In the genomic region with DNA sequence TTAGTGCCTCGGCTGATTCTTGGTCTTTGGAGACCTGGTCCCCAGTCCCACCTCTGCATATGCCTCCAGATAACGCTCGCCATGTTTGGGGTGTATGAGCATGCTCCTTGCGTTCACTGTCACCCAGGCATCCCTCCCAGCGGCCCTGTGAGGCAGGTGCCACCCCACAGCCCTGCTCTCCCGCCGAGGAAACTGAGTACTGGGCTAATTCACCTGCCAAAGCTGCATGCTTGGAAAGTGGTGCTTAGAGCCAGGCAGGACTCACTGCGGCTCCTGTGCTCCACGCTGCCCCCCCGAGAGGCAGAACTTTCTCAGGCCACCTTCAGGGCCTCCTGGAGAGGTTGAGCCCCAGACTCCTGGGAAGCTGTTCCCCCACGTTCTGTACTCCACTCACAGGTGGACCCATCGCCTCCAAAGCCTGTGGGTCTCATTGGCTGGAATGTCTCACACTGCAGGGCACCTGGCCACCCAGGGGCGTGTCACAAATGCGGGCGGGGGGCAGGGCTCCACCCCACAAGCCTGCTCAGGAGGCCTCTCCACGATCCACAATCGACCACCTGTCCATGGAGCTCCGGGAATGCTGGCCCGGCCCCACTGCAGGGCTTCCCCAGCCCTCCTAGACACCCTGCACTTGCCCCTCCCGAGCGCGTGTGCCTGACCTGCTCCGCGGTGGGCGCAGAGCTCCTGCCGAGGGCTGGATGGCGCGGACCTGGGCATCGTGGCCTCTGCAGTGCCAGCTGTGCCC, we compare ENCODE assay signal across 13 cellular contexts.
"Had no signal": no experiment of that assay in that cellular context is flagged by ENCODE, and none has a peak within 500 bp of the region (broad histone marks: within the 10 kb centered on the region; RNA-seq: fewer than 3 reads in every experiment).

No MANE protein-coding gene starts in this region.

- H3K27me3 ChIP-seq: breast epithelium, hepatocyte, ovary, tibial nerve had no signal

- H3K36me3 Mint-ChIP-seq: activated naive CD8-positive, alpha-beta T cell treated with anti-CD3 and anti-CD28 coated beads, Interleukin-2, amount 10 ng/mL, durations not matched to agents 7 days and 5 days; stimulated activated effector memory CD8-positive, alpha-beta T cell treated with anti-CD3 and anti-CD28 coated beads, Interleukin-12 subunit alpha, Interleukin-12 subunit beta, amount 100 ng/mL, for 72 hours had no signal

- H3K4me1 ChIP-seq: breast epithelium had no signal

- H3K27ac ChIP-seq: hepatocyte, ovary, tibial nerve had no signal

- DNase-seq: activated CD4-positive, CD25-positive, alpha-beta regulatory T cell; activated naive CD4-positive, alpha-beta T cell; activated naive CD8-positive, alpha-beta T cell treated with anti-CD3 and anti-CD28 coated beads, Interleukin-2, amount 10 ng/mL, durations not matched to agents 7 days and 5 days; anterior cingulate cortex; ovary had no signal

- H3K27me3 Mint-ChIP-seq: activated naive CD8-positive, alpha-beta T cell treated with anti-CD3 and anti-CD28 coated beads, Interleukin-2, amount 10 ng/mL, durations not matched to agents 7 days and 5 days had no signal

- H3K9me3 ChIP-seq: breast epithelium, ovary, tibial nerve had no signal

- H3K27ac Mint-ChIP-seq: activated naive CD8-positive, alpha-beta T cell treated with anti-CD3 and anti-CD28 coated beads, Interleukin-2, amount 10 ng/mL, durations not matched to agents 7 days and 5 days; activated T-helper 1 cell treated with anti-CD3 and anti-CD28 coated beads, Interleukin-12 subunit alpha, Interleukin-12 subunit beta, Interleukin-2, Interleukin-4 antibody, amounts not matched to agents 30 ng/mL and 10 ng/mL and 1 ng/mL, durations not matched to agents 14 hours and 24 hours and 36 hours; stimulated activated effector memory CD8-positive, alpha-beta T cell treated with anti-CD3 and anti-CD28 coated beads, Interleukin-12 subunit alpha, Interleukin-12 subunit beta, amount 100 ng/mL, for 72 hours; T-helper 2 cell treated with Interferon-gamma antibody and Interleukin-4, amounts not matched to agents 5 μg/mL and 100 μg/mL, for 36 hours had no signal

- ATAC-seq: esophagus mucosa; stimulated activated effector memory CD8-positive, alpha-beta T cell treated with anti-CD3 and anti-CD28 coated beads, Interleukin-12 subunit alpha, Interleukin-12 subunit beta, amount 100 ng/mL, for 72 hours had no signal

- H3K9me3 Mint-ChIP-seq: activated naive CD8-positive, alpha-beta T cell treated with anti-CD3 and anti-CD28 coated beads, Interleukin-2, amount 10 ng/mL, durations not matched to agents 7 days and 5 days; activated T-helper 1 cell treated with anti-CD3 and anti-CD28 coated beads, Interleukin-12 subunit alpha, Interleukin-12 subunit beta, Interleukin-2, Interleukin-4 antibody, amounts not matched to agents 30 ng/mL and 10 ng/mL and 1 ng/mL, durations not matched to agents 14 hours and 24 hours and 36 hours; stimulated activated effector memory CD8-positive, alpha-beta T cell treated with anti-CD3 and anti-CD28 coated beads, Interleukin-12 subunit alpha, Interleukin-12 subunit beta, amount 100 ng/mL, for 72 hours; T-helper 2 cell treated with Interferon-gamma antibody and Interleukin-4, amounts not matched to agents 5 μg/mL and 100 μg/mL, for 36 hours had no signal

- H3K36me3 ChIP-seq: breast epithelium, ovary, tibial nerve had no signal

- H3K4me3 Mint-ChIP-seq: activated naive CD8-positive, alpha-beta T cell treated with anti-CD3 and anti-CD28 coated beads, Interleukin-2, amount 10 ng/mL, durations not matched to agents 7 days and 5 days; activated T-helper 1 cell treated with anti-CD3 and anti-CD28 coated beads, Interleukin-12 subunit alpha, Interleukin-12 subunit beta, Interleukin-2, Interleukin-4 antibody, amounts not matched to agents 30 ng/mL and 10 ng/mL and 1 ng/mL, durations not matched to agents 14 hours and 24 hours and 36 hours; mesothelial cell of epicardium; stimulated activated effector memory CD8-positive, alpha-beta T cell treated with anti-CD3 and anti-CD28 coated beads, Interleukin-12 subunit alpha, Interleukin-12 subunit beta, amount 100 ng/mL, for 72 hours; T-helper 2 cell treated with Interferon-gamma antibody and Interleukin-4, amounts not matched to agents 5 μg/mL and 100 μg/mL, for 36 hours had no signal

- H3K4me3 ChIP-seq: breast epithelium, hepatocyte, ovary, tibial nerve had no signal
